In genomic region chr12:96366255-96366654, GRCh38 we compare ENCODE assay signal across 1 cellular context.
TF ChIP-seq lines count a peak whose summit lies in the region.

No MANE protein-coding gene starts in this region.

TF ChIP-seq in K562, 482 proteins besides CTCF, POLR2A, EP300 and RAD21 (continued from another document):
- TF ChIP-seq ZKSCAN8 (CRISPR knock-in tag; IDR thresholded peaks at IDR 0.05) (no peak), RFX7 (CRISPR knock-in tag; IDR thresholded peaks at IDR 0.05) (no peak)
